In genomic region chr1:7561331-7561921, GRCh38 we compare ENCODE assay signal across 9 cellular contexts.
DNase-seq lines count a peak whose midpoint lies in the region; ATAC-seq and TF ChIP-seq lines count a peak whose summit lies in the region.
"Had no signal": no experiment of that assay in that cellular context is flagged by ENCODE, and none has a peak within 500 bp of the region (broad histone marks: within the 10 kb centered on the region; RNA-seq: fewer than 3 reads in every experiment).

No MANE protein-coding gene starts in this region.

- peaks cover 2% of the 10 kb centered on the region for H3K27me3 Mint-ChIP-seq in activated T-helper 1 cell treated with anti-CD3 and anti-CD28 coated beads, Interleukin-12 subunit alpha, Interleukin-12 subunit beta, Interleukin-2, Interleukin-4 antibody, amounts not matched to agents 30 ng/mL and 10 ng/mL and 1 ng/mL, durations not matched to agents 14 hours and 24 hours and 36 hours (ENCODE audit: insufficient read depth)

- no peaks in the 10 kb centered on the region for H3K27me3 ChIP-seq in left ventricle myocardium inferior (ENCODE audit: low read depth)

- H3K4me1 ChIP-seq in left ventricle myocardium inferior, result peaks cover 11% of the 10 kb centered on the region
- H3K4me1 ChIP-seq: lower lobe of right lung had no signal

- H3K36me3 ChIP-seq in left ventricle myocardium inferior, result no peaks in the 10 kb centered on the region
- H3K36me3 ChIP-seq: lower lobe of right lung had no signal

- H3K4me3 ChIP-seq in left ventricle myocardium inferior, result no peak overlapping the region
- H3K4me3 ChIP-seq: lower lobe of right lung had no signal

- TF ChIP-seq CTCF in left ventricle myocardium inferior (IDR thresholded peaks at IDR 0.05; ENCODE audit: borderline replicate concordance), result peak; percentile 34

- H3K4me3 Mint-ChIP-seq in activated T-helper 1 cell treated with anti-CD3 and anti-CD28 coated beads, Interleukin-12 subunit alpha, Interleukin-12 subunit beta, Interleukin-2, Interleukin-4 antibody, amounts not matched to agents 30 ng/mL and 10 ng/mL and 1 ng/mL, durations not matched to agents 14 hours and 24 hours and 36 hours, result no peak overlapping the region

- H3K27ac ChIP-seq in left ventricle myocardium inferior (replicated peaks), result no peak overlapping the region
- H3K27ac ChIP-seq: lower lobe of right lung had no signal

- DNase-seq in stimulated activated CD4-positive, alpha-beta T cell treated with anti-CD3 and anti-CD28 coated beads, Interleukin-1b, Interleukin-23, amount 100 ng/mL, for 48 hours, result peak; percentile 19
- no peak for DNase-seq in stimulated activated CD4-positive, alpha-beta T cell treated with anti-CD3 and anti-CD28 coated beads, Interleukin-4, amount 100 ng/mL, for 1 hour
- peak; percentile 35 for DNase-seq in SHP77 treated with DMSO at 0.1 percent for 48 hours (lab: John Stamatoyannopoulos, UW)
- no peak for DNase-seq in left ventricle myocardium inferior
- DNase-seq in activated T-helper 1 cell treated with anti-CD3 and anti-CD28 coated beads, Interleukin-12 subunit alpha, Interleukin-12 subunit beta, Interleukin-2, Interleukin-4 antibody, amounts not matched to agents 30 ng/mL and 10 ng/mL and 1 ng/mL, durations not matched to agents 14 hours and 24 hours and 36 hours (ENCODE audit: low spot score), result no peak
- DNase-seq in activated gamma-delta T cell treated with Interleukin-2 at 50 U/mL for 16 hours, result no peak
- no peak for DNase-seq in hepatic stellate cell (ENCODE audit: low spot score)
- DNase-seq: lower lobe of right lung had no signal

- H3K4me1 Mint-ChIP-seq in activated T-helper 1 cell treated with anti-CD3 and anti-CD28 coated beads, Interleukin-12 subunit alpha, Interleukin-12 subunit beta, Interleukin-2, Interleukin-4 antibody, amounts not matched to agents 30 ng/mL and 10 ng/mL and 1 ng/mL, durations not matched to agents 14 hours and 24 hours and 36 hours (ENCODE audit: low read depth), result no peaks in the 10 kb centered on the region

- ATAC-seq in GM21717 (IDR thresholded peaks at IDR 0.05; ENCODE audit: unreplicated experiment), result no peak

- intact Hi-C loops in left ventricle myocardium inferior (cut with micrococcal nuclease), result no loop called here
- intact Hi-C loops in activated T-helper 1 cell treated with anti-CD3 and anti-CD28 coated beads, Interleukin-12 subunit alpha, Interleukin-12 subunit beta, Interleukin-2, Interleukin-4 antibody, amounts not matched to agents 30 ng/mL and 10 ng/mL and 1 ng/mL, durations not matched to agents 14 hours and 24 hours and 36 hours (cut with micrococcal nuclease), result no loop called here

- H3K9me3 Mint-ChIP-seq in activated T-helper 1 cell treated with anti-CD3 and anti-CD28 coated beads, Interleukin-12 subunit alpha, Interleukin-12 subunit beta, Interleukin-2, Interleukin-4 antibody, amounts not matched to agents 30 ng/mL and 10 ng/mL and 1 ng/mL, durations not matched to agents 14 hours and 24 hours and 36 hours, result no peaks in the 10 kb centered on the region

- H3K27ac Mint-ChIP-seq in activated T-helper 1 cell treated with anti-CD3 and anti-CD28 coated beads, Interleukin-12 subunit alpha, Interleukin-12 subunit beta, Interleukin-2, Interleukin-4 antibody, amounts not matched to agents 30 ng/mL and 10 ng/mL and 1 ng/mL, durations not matched to agents 14 hours and 24 hours and 36 hours, result no peak overlapping the region

- no peaks in the 10 kb centered on the region for H3K36me3 Mint-ChIP-seq in activated T-helper 1 cell treated with anti-CD3 and anti-CD28 coated beads, Interleukin-12 subunit alpha, Interleukin-12 subunit beta, Interleukin-2, Interleukin-4 antibody, amounts not matched to agents 30 ng/mL and 10 ng/mL and 1 ng/mL, durations not matched to agents 14 hours and 24 hours and 36 hours (ENCODE audit: low read depth)

- H3K9me3 ChIP-seq in left ventricle myocardium inferior (replicated peaks), result no peaks in the 10 kb centered on the region
- H3K9me3 ChIP-seq: lower lobe of right lung had no signal

Comparison
In these comparisons a context has a peak if more than half of its experiments do, and no peak if none do; other contexts are left out.
1. DNase-seq: peak in stimulated activated CD4-positive, alpha-beta T cell treated with anti-CD3 and anti-CD28 coated beads, Interleukin-1b, Interleukin-23, amount 100 ng/mL, for 48 hours (single experiment) and SHP77 treated with DMSO at 0.1 percent for 48 hours (single experiment); none in stimulated activated CD4-positive, alpha-beta T cell treated with anti-CD3 and anti-CD28 coated beads, Interleukin-4, amount 100 ng/mL, for 1 hour (single experiment), left ventricle myocardium inferior (single experiment), activated T-helper 1 cell treated with anti-CD3 and anti-CD28 coated beads, Interleukin-12 subunit alpha, Interleukin-12 subunit beta, Interleukin-2, Interleukin-4 antibody, amounts not matched to agents 30 ng/mL and 10 ng/mL and 1 ng/mL, durations not matched to agents 14 hours and 24 hours and 36 hours (single experiment), activated gamma-delta T cell treated with Interleukin-2 at 50 U/mL for 16 hours (single experiment) and hepatic stellate cell (single experiment).